ENCODE assay signal across 21 cellular contexts in genomic region chr2:146879882-146880281, GRCh38.
"Had no signal": no experiment of that assay in that cellular context is flagged by ENCODE, and none has a peak within 500 bp of the region (broad histone marks: within the 10 kb centered on the region; RNA-seq: fewer than 3 reads in every experiment).

No MANE protein-coding gene starts in this region.

- FAIRE-seq: endometrium, islet of Langerhans had no signal

- DNase-seq: effector memory CD4-positive, alpha-beta T cell; foreskin fibroblast; hippocampal formation; mammary epithelial cell; mucosa of descending colon; naive thymus-derived CD8-positive, alpha-beta T cell; psoas muscle; retina; right lobe of liver; spleen; stimulated activated CD4-positive, alpha-beta T cell treated with anti-CD3 and anti-CD28 coated beads, Interleukin-15, amount 100 ng/mL, for 24 hours; stimulated activated CD4-positive, alpha-beta T cell treated with anti-CD3 and anti-CD28 coated beads, Interleukin-1b, Interleukin-23, amount 100 ng/mL, for 48 hours; stimulated activated CD4-positive, alpha-beta T cell treated with anti-CD3 and anti-CD28 coated beads, Interleukin-4, amount 100 ng/mL, for 24 hours; tibial artery; upper lobe of left lung had no signal

- ATAC-seq: esophagus mucosa; left lobe of liver; mucosa of descending colon; naive thymus-derived CD8-positive, alpha-beta T cell; psoas muscle; right lobe of liver; stimulated activated memory B cell treated with anti-CD40 and anti-IgM and Interleukin-4, amounts not matched to agents 10 μg/mL and 1 μg/mL and 100 μg/mL, for 72 hours had no signal

- H3K4me3 ChIP-seq: mucosa of descending colon, psoas muscle, right lobe of liver, spleen, tibial artery, upper lobe of left lung, vagina had no signal
